Comparison of ENCODE assay signal across 19 cellular contexts in the genomic region with DNA sequence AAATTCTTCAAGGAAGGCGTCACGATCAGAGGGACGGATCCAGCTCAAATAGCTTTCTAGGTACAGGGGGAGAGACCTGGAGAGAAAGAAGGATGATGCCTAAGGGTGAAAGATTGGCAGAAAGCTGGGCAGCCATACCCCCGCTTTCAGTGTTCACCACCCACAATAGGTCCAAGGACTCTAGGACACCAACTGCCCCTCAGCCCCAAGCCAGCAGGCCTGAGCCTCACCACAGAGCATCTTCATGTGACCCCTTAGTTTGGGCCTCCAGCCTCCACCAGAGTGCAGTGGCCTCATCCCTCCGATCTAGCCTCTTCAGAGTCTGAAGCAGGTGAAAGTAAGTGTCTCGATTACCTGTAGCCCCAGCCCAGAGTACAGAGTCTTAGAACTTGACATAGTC. TPM values are rescaled to one million over a fixed set of nuclear protein-coding genes. Genes with fewer than 3 reads are reported as not detected.
A peak's percentile ranks its signal among the peaks of the same experiment; 100 is the strongest.
DNase-seq lines count a peak whose midpoint lies in the region; ATAC-seq and TF ChIP-seq lines count a peak whose summit lies in the region.
"Had no signal": no experiment of that assay in that cellular context is flagged by ENCODE, and none has a peak within 500 bp of the region (broad histone marks: within the 10 kb centered on the region; RNA-seq: fewer than 3 reads in every experiment).

No MANE protein-coding gene starts in this region.

- no peak for TF ChIP-seq CTCF in endodermal cell (conservative IDR thresholded peaks at IDR 0.05)
- TF ChIP-seq CTCF in neural crest cell (conservative IDR thresholded peaks at IDR 0.05): no peak

- DNase-seq in activated naive CD4-positive, alpha-beta T cell treated with anti-CD3 and anti-CD28 coated beads, Interleukin-2, amount 10 ng/mL, durations not matched to agents 7 days and 5 days: no peak
- DNase-seq in activated naive CD4-positive, alpha-beta T cell treated with anti-CD3 and anti-CD28 coated beads, Interleukin-2, amount 50 U/mL, for 72 hours (ENCODE audit: low spot score in 2 of 2): no peak
- DNase-seq in endodermal cell (no peak), neural crest cell (ENCODE audit: low read depth, low spot score) (no peak), NCI-H774 (lab: John Stamatoyannopoulos, UW) (no peak), COLO829 (ENCODE audit: low spot score) (no peak)
- DNase-seq: DMS 273 treated with DMSO at 0.1 percent for 48 hours, GDM1, KG1, NCI-H1417 treated with DMSO at 0.1 percent for 48 hours, NCI-H1930, NCI-H446 treated with DMSO at 0.1 percent for 48 hours, NCI-H748 treated with DMSO at 0.1 percent for 48 hours had no signal

- H3K4me3 Mint-ChIP-seq in activated naive CD4-positive, alpha-beta T cell treated with anti-CD3 and anti-CD28 coated beads, Interleukin-2, amount 10 ng/mL, durations not matched to agents 7 days and 5 days: no peak overlapping the region
- no peak overlapping the region for H3K4me3 Mint-ChIP-seq in endodermal cell
- peak overlapping the region; percentile 55 for H3K4me3 Mint-ChIP-seq in neural crest cell
- H3K4me3 Mint-ChIP-seq: GM23338 had no signal

- ATAC-seq in activated naive CD4-positive, alpha-beta T cell treated with anti-CD3 and anti-CD28 coated beads, Interleukin-2, amount 50 U/mL, for 72 hours: no peak
- ATAC-seq in GM18520 (IDR thresholded peaks at IDR 0.05; ENCODE audit: unreplicated experiment): no peak
- ATAC-seq: A549, GM12878, GM23338, HepG2 had no signal

- peak overlapping the region; percentile 37 for H3K27ac Mint-ChIP-seq in activated naive CD4-positive, alpha-beta T cell treated with anti-CD3 and anti-CD28 coated beads, Interleukin-2, amount 10 ng/mL, durations not matched to agents 7 days and 5 days
- H3K27ac Mint-ChIP-seq in activated naive CD4-positive, alpha-beta T cell treated with anti-CD3 and anti-CD28 coated beads, Interleukin-2, amount 50 U/mL, for 72 hours: no peak overlapping the region
- peak overlapping the region; percentile 97 for H3K27ac Mint-ChIP-seq in endodermal cell
- H3K27ac Mint-ChIP-seq in neural crest cell (ENCODE audit: unreplicated experiment): no peak overlapping the region

- H3K4me1 Mint-ChIP-seq in activated naive CD4-positive, alpha-beta T cell treated with anti-CD3 and anti-CD28 coated beads, Interleukin-2, amount 10 ng/mL, durations not matched to agents 7 days and 5 days: peaks cover 59% of the 10 kb centered on the region
- H3K4me1 Mint-ChIP-seq in endodermal cell (peaks cover 27% of the 10 kb centered on the region), neural crest cell (peaks cover 54% of the 10 kb centered on the region)

- peaks cover 49% of the 10 kb centered on the region for H3K36me3 Mint-ChIP-seq in activated naive CD4-positive, alpha-beta T cell treated with anti-CD3 and anti-CD28 coated beads, Interleukin-2, amount 10 ng/mL, durations not matched to agents 7 days and 5 days
- peaks cover 58 to 73% of the 10 kb centered on the region in 2 donors for H3K36me3 Mint-ChIP-seq in activated naive CD4-positive, alpha-beta T cell treated with anti-CD3 and anti-CD28 coated beads, Interleukin-2, amount 50 U/mL, for 72 hours
- H3K36me3 Mint-ChIP-seq in endodermal cell (ENCODE audit: low read depth): peaks cover 60% of the 10 kb centered on the region
- H3K36me3 Mint-ChIP-seq in neural crest cell (ENCODE audit: low read depth): peaks cover 18% of the 10 kb centered on the region

- no peak overlapping the region for H3K27ac ChIP-seq in endodermal cell (ENCODE audit: low read depth, low read length)

- WGBS in endodermal cell (ENCODE audit: insufficient coverage in 1 of 2, insufficient read length in 1 of 2), 2 experiments: 93 to 99% methylated on average over 6 of the region's 6 CpGs

- no peaks in the 10 kb centered on the region for H3K27me3 Mint-ChIP-seq in activated naive CD4-positive, alpha-beta T cell treated with anti-CD3 and anti-CD28 coated beads, Interleukin-2, amount 10 ng/mL, durations not matched to agents 7 days and 5 days
- no peaks in the 10 kb centered on the region for H3K27me3 Mint-ChIP-seq in endodermal cell (ENCODE audit: insufficient read depth)
- H3K27me3 Mint-ChIP-seq in neural crest cell (ENCODE audit: low read depth): peaks cover 2% of the 10 kb centered on the region

- H3K4me3 ChIP-seq in endodermal cell (ENCODE audit: low read length): no peak overlapping the region
- H3K4me3 ChIP-seq: A549, GM12878, GM23338 had no signal

- H3K36me3 ChIP-seq in endodermal cell (ENCODE audit: control insufficient read depth, insufficient read depth, low read length): peaks cover 63% of the 10 kb centered on the region

- no peaks in the 10 kb centered on the region for H3K27me3 ChIP-seq in endodermal cell (ENCODE audit: control insufficient read depth, insufficient read depth, low read length, poor library complexity, severe bottlenecking)
- H3K27me3 ChIP-seq: BLaER1 treated with 17β-estradiol and CSF1 and Interleukin-3, amounts not matched to agents 10 nM and 100 nM had no signal

- H3K9me3 ChIP-seq in endodermal cell (ENCODE audit: control insufficient read depth, low read length): no peaks in the 10 kb centered on the region
- H3K9me3 ChIP-seq: A549; BLaER1 treated with 17β-estradiol and CSF1 and Interleukin-3, amounts not matched to agents 10 nM and 100 nM had no signal

- no peak overlapping the region for H3K9ac ChIP-seq in endodermal cell (ENCODE audit: extremely low read depth, low read length, poor library complexity, severe bottlenecking)
- H3K9ac ChIP-seq: BLaER1 treated with 17β-estradiol and CSF1 and Interleukin-3, amounts not matched to agents 10 nM and 100 nM had no signal

- CTCF ChIA-PET in activated naive CD4-positive, alpha-beta T cell treated with anti-CD3 and anti-CD28 coated beads, Interleukin-2, amount 10 ng/mL, durations not matched to agents 7 days and 5 days (lab: Charles Lee): no interaction called here

- H3K9me3 Mint-ChIP-seq in activated naive CD4-positive, alpha-beta T cell treated with anti-CD3 and anti-CD28 coated beads, Interleukin-2, amount 10 ng/mL, durations not matched to agents 7 days and 5 days: no peaks in the 10 kb centered on the region
- H3K9me3 Mint-ChIP-seq in activated naive CD4-positive, alpha-beta T cell treated with anti-CD3 and anti-CD28 coated beads, Interleukin-2, amount 50 U/mL, for 72 hours: no peaks in the 10 kb centered on the region
- H3K9me3 Mint-ChIP-seq in endodermal cell (no peaks in the 10 kb centered on the region), neural crest cell (peaks cover 3% of the 10 kb centered on the region)

- peaks cover 3% of the 10 kb centered on the region for H3K4me1 ChIP-seq in endodermal cell (ENCODE audit: control insufficient read depth, insufficient read depth, low read length)

RNA-seq across cellular contexts. Expression of a gene that starts 1.7 kb away (rescaled TPM):
- 100 to 1,000 TPM; 208 to 305 TPM for total RNA-seq in activated naive CD4-positive, alpha-beta T cell treated with anti-CD3 and anti-CD28 coated beads, Interleukin-2, amount 50 U/mL, for 72 hours
- total RNA-seq in endodermal cell (100 to 1,000 TPM; 497 to 510 TPM), neural crest cell (368 and 374 TPM in 2 replicates)
- polyA plus RNA-seq in endodermal cell (2013, experiment 1 of 2): 225 TPM
- 232 TPM for polyA plus RNA-seq in endodermal cell (2013, experiment 2 of 2)

RNA-seq across cellular contexts. Expression of a gene that starts 5.6 kb away (rescaled TPM):
- total RNA-seq in activated naive CD4-positive, alpha-beta T cell treated with anti-CD3 and anti-CD28 coated beads, Interleukin-2, amount 50 U/mL, for 72 hours: 100 to 1,000 TPM; 114 to 194 TPM
- total RNA-seq in endodermal cell: 100 to 1,000 TPM in 1 of 2 donors, 10 to 100 TPM in 1; 94.7 to 112 TPM
- polyA plus RNA-seq in endodermal cell (2013, experiment 1 of 2): 63.6 TPM
- polyA plus RNA-seq in endodermal cell (2013, experiment 2 of 2): 51.9 TPM
- total RNA-seq in neural crest cell: 115 and 126 TPM in 2 replicates

RNA-seq across cellular contexts. Expression of a gene that starts 22.2 kb away (rescaled TPM):
- 10 to 100 TPM; 13.0 to 20.3 TPM for total RNA-seq in activated naive CD4-positive, alpha-beta T cell treated with anti-CD3 and anti-CD28 coated beads, Interleukin-2, amount 50 U/mL, for 72 hours
- total RNA-seq in endodermal cell (10 to 100 TPM; 29.6 to 34.9 TPM), neural crest cell (24.3 and 28.3 TPM in 2 replicates)
- 21.1 TPM for polyA plus RNA-seq in endodermal cell (2013, experiment 1 of 2)
- 21.6 TPM for polyA plus RNA-seq in endodermal cell (2013, experiment 2 of 2)

RNA-seq across cellular contexts. Expression of a gene that starts 28.8 kb away (rescaled TPM):
- total RNA-seq in activated naive CD4-positive, alpha-beta T cell treated with anti-CD3 and anti-CD28 coated beads, Interleukin-2, amount 50 U/mL, for 72 hours: 100 to 1,000 TPM; 151 to 216 TPM
- 100 to 1,000 TPM; 158 to 201 TPM for total RNA-seq in endodermal cell
- polyA plus RNA-seq in endodermal cell (2013, experiment 1 of 2): 126 TPM
- polyA plus RNA-seq in endodermal cell (2013, experiment 2 of 2): 118 TPM
- 184 and 186 TPM in 2 replicates for total RNA-seq in neural crest cell

RNA-seq across cellular contexts. Expression of a gene that starts 41.5 kb away (rescaled TPM):
- total RNA-seq in activated naive CD4-positive, alpha-beta T cell treated with anti-CD3 and anti-CD28 coated beads, Interleukin-2, amount 50 U/mL, for 72 hours: 10 to 100 TPM in 1 of 2 donors, 1 to 10 TPM in 1; 6.9 to 19.9 TPM
- 10 to 100 TPM; 21.1 to 22.7 TPM for total RNA-seq in endodermal cell
- 28.0 TPM for polyA plus RNA-seq in endodermal cell (2013, experiment 1 of 2)
- polyA plus RNA-seq in endodermal cell (2013, experiment 2 of 2): 30.0 TPM
- total RNA-seq in neural crest cell: 12.2 and 15.2 TPM in 2 replicates

Comparison
In these comparisons a context has a peak if more than half of its experiments do, and no peak if none do; other contexts are left out.
1. H3K27ac Mint-ChIP-seq: peak in activated naive CD4-positive, alpha-beta T cell treated with anti-CD3 and anti-CD28 coated beads, Interleukin-2, amount 10 ng/mL, durations not matched to agents 7 days and 5 days (single experiment) and endodermal cell (single experiment); none in activated naive CD4-positive, alpha-beta T cell treated with anti-CD3 and anti-CD28 coated beads, Interleukin-2, amount 50 U/mL, for 72 hours (0 of 2) and neural crest cell (single experiment).